ENCODE assay signal across 8 cellular contexts in the genomic region with DNA sequence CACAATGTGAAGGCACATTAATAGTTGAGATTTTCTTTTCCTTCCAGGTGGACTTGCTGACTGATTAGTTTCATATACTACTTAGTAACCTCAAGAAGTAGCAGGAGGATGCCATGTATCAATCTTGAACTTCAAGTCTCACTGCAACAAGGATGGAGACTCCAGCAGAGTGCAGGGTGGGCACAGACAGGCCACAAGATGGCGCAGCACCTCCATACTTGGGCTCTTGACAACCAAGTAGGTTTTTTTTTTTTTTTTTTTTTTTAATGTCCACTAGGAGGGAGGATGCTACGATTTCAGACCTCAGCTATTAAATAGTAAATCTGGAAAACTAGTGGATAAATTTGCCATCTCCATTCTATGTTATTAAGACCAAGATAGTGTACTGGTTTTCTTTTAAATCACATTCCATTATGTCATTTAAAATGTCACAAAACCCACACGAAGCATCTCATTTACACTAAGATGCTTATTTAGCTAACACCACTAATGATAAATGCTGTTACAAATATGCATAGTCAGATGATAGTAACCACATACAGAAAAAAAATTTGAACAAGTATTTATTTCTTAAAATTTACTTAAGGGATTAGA.
DNase-seq lines count a peak whose midpoint lies in the region; ATAC-seq lines count a peak whose summit lies in the region.

No MANE protein-coding gene starts in this region.

- DNase-seq in GM04503 (ENCODE audit: low read depth) (peak; percentile 22), NCI-H748 treated with DMSO at 0.1 percent for 48 hours (lab: John Stamatoyannopoulos, UW) (peak; percentile 52), ecto neural progenitor cell (ENCODE audit: low spot score) (peak; percentile 82), medulla oblongata (ENCODE audit: extremely low spot score) (peak; percentile 89)
- peak; percentile 81 to 86 for DNase-seq in activated CD4-positive, alpha-beta T cell treated with anti-CD3 and anti-CD28 coated beads, Interleukin-2, amount 50 U/mL, for 48 hours
- peak; percentile 44 for DNase-seq in stimulated activated CD8-positive, alpha-beta memory T cell treated with anti-CD3 and anti-CD28 coated beads, Interleukin-15, amount 100 ng/mL, for 24 hours (ENCODE audit: low read depth)

- ATAC-seq in HG03175 (IDR thresholded peaks at IDR 0.05; ENCODE audit: unreplicated experiment): peak; percentile 65
- ATAC-seq in HG02970 (IDR thresholded peaks at IDR 0.05; ENCODE audit: low FRiP score, unreplicated experiment): no peak

Comparison
In these comparisons a context has a peak if more than half of its experiments do, and no peak if none do; other contexts are left out.
1. DNase-seq: peak in every context shown above with its lines; median percentile 89 in medulla oblongata; 84 in activated CD4-positive, alpha-beta T cell treated with anti-CD3 and anti-CD28 coated beads, Interleukin-2, amount 50 U/mL, for 48 hours; 82 in ecto neural progenitor cell; 52 in NCI-H748 treated with DMSO at 0.1 percent for 48 hours; 44 in stimulated activated CD8-positive, alpha-beta memory T cell treated with anti-CD3 and anti-CD28 coated beads, Interleukin-15, amount 100 ng/mL, for 24 hours; 22 in GM04503.